ENCODE assay signal across 8 cellular contexts in genomic region chr14:24141030-24141880, GRCh38. TPM values are rescaled to one million over a fixed set of nuclear protein-coding genes. Genes with fewer than 3 reads are reported as not detected.
DNase-seq lines count a peak whose midpoint lies in the region; ATAC-seq and TF ChIP-seq lines count a peak whose summit lies in the region.

Gene EMC9 (minus strand): TSS chr14:24141591. CDS start chr14:24141304, 287 bp downstream.

- intact Hi-C loops in T-helper 1 cell treated with Interleukin-12 subunit alpha and Interleukin-12 subunit beta and Interleukin-4 antibody, amounts not matched to agents 30 ng/mL and 1 ng/mL, for 36 hours (cut with micrococcal nuclease): loop anchor here (1.0 to 10.0 kb wide), 13 partner anchors 20 to 1226 kb away; partner anchors contain the start of genes ACIN1, BCL2L2, C14orf119 and CHMP4A
- intact Hi-C loops in heart right ventricle (cut with DNase I): loop anchor here in 2 of 10 donors (2.0 to 10.0 kb wide), 2 partner anchors 26 to 836 kb away; partner anchors contain the start of genes BCL2L2 (in 1 of the 2), DCAF11 (in 1 of the 2), NRL (in 1 of the 2) and PPP1R3E (in 1 of the 2)
- intact Hi-C loops in posterior cingulate gyrus (cut with DNase I): loop anchor here (2.0 kb wide), 1 partner anchor 26 kb away; the partner anchor contains the start of genes DCAF11 and NRL
- intact Hi-C loops in upper lobe of right lung (cut with DNase I): no loop called here

- WGBS in heart right ventricle, 2 donors: 0% methylated on average over 66 to 68 of the region's 68 CpGs

- in situ Hi-C loops in GM13976 (cut with MboI; ENCODE audit: low sequenced_read_pairs, unreplicated experiment): no loop called here

- H3K4me3 ChIP-seq in heart right ventricle: peak within 1 kb of the TSS; percentile 66 to 88 (median 74)
- H3K4me3 ChIP-seq in upper lobe of right lung: peak within 1 kb of the TSS; percentile 77

- H3K9me3 ChIP-seq in heart right ventricle (no peaks in the 10 kb centered on the region), upper lobe of right lung (no peaks in the 10 kb centered on the region)

- ATAC-seq in HG02870 (IDR thresholded peaks at IDR 0.05; ENCODE audit: unreplicated experiment) (peak; percentile 88), heart right ventricle (peak; percentile 92 to 97 (median 95)), upper lobe of right lung (peak; percentile 95)

- DNase-seq in GM13976 (ENCODE audit: low spot score): peak; percentile 97
- DNase-seq in NCI-H146 treated with DMSO at 0.1 percent for 48 hours (lab: John Stamatoyannopoulos, UW; ENCODE audit: unreplicated experiment): peak; percentile 98
- peak; percentile 99 for DNase-seq in amniotic epithelial cell (ENCODE audit: low read depth)
- DNase-seq in heart right ventricle: peak; percentile 100
- peak; percentile 99 to 100 (median 100) for DNase-seq in posterior cingulate gyrus
- DNase-seq in upper lobe of right lung: peak; percentile 100

- H3K27me3 ChIP-seq in heart right ventricle: no peaks in the 10 kb centered on the region
- H3K27me3 ChIP-seq in upper lobe of right lung: no peaks in the 10 kb centered on the region

- peaks cover 0 to 60% (median 20%) of the 10 kb centered on the region in 9 donors for H3K36me3 ChIP-seq in heart right ventricle
- H3K36me3 ChIP-seq in upper lobe of right lung: peaks cover 36% of the 10 kb centered on the region

- TF ChIP-seq CTCF in GM13976 (IDR thresholded peaks at IDR 0.05; ENCODE audit: borderline replicate concordance, control extremely low read depth, extremely low read depth, insufficient read depth, missing control alignments): peak; percentile 23
- TF ChIP-seq CTCF in heart right ventricle (IDR thresholded peaks at IDR 0.05): peak; percentile 38 to 78 (median 63)
- peak; percentile 46 for TF ChIP-seq CTCF in upper lobe of right lung (IDR thresholded peaks at IDR 0.05)

- H3K27ac ChIP-seq in heart right ventricle (peak within 1 kb of the TSS; percentile 73 to 94 (median 90)), upper lobe of right lung (peak within 1 kb of the TSS; percentile 86)

- H3K4me1 ChIP-seq in heart right ventricle (peaks cover 22 to 81% (median 53%) of the 10 kb centered on the region in 9 donors), upper lobe of right lung (peaks cover 42% of the 10 kb centered on the region)

RNA-seq across cellular contexts. Expression of gene EMC9, which starts in this region (rescaled TPM):
- 17.9 and 18.2 TPM in 2 replicates for total RNA-seq in T-helper 1 cell treated with Interleukin-12 subunit alpha and Interleukin-12 subunit beta and Interleukin-4 antibody, amounts not matched to agents 30 ng/mL and 1 ng/mL, for 36 hours
- total RNA-seq in heart right ventricle (10 to 100 TPM; 10.2 to 18.8 (median 13.3) TPM), upper lobe of right lung (10.5 TPM)
- 10 to 100 TPM; 27.2 to 44.3 TPM for polyA plus RNA-seq in heart right ventricle

Comparison
In these comparisons a context has a peak if more than half of its experiments do, and no peak if none do; other contexts are left out.
1. Peak in every context shown above with its lines: DNase-seq, ATAC-seq, H3K4me3 ChIP-seq and H3K27ac ChIP-seq.